In the genomic region with DNA sequence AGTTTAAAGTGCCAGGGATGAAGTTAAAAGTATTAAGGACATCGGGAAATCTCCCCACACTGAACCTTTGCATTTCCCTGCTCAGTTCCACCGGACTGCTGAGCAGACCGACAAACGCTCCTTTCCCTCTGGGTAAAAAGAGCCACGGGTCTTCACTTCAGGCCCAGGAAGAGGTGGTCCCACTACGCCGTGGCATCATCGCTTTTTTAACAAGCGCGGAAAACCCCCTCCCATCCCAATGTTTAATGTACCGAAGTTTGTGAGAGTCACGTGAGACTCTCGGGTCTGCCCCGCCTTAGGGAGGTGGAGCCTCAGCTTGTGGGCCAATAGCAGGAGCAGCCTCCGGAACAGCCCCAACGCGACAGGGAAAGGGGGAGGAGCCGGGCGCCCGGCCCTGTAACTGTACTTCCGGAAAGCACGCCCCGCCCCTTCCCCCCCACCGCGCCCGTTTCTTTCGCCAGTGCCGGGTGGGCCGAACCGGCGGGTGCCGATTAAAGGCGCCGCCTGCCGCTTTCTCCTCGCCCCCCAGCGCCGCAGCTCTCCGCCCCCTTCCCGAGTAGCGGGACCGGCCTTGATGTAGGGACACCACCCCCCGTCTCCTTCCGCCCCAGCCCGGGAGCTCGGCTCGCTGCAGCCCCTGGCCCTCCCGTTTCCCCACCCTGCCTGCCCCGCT, we compare ENCODE assay signal across 8 cellular contexts. TPM values are rescaled to one million over a fixed set of nuclear protein-coding genes. Genes with fewer than 3 reads are reported as not detected.
DNase-seq lines count a peak whose midpoint lies in the region; ATAC-seq and TF ChIP-seq lines count a peak whose summit lies in the region.

No MANE protein-coding gene starts in this region.

- peak overlapping the region; percentile 90 for H3K4me3 Mint-ChIP-seq in Calu3 (ENCODE audit: low read depth, unreplicated experiment)

- DNase-seq in Calu3 (peak; percentile 94), HuH-7.5 (ENCODE audit: low spot score) (peak; percentile 91), activated T-cell treated with anti-CD3 and anti-CD28 coated beads for 24 hours (ENCODE audit: low read depth) (peak; percentile 98), epidermal melanocyte (ENCODE audit: insufficient read length, low spot score) (peak; percentile 87), midbrain (lab: John Stamatoyannopoulos, UW) (peak; percentile 98)
- DNase-seq in stimulated activated CD8-positive, alpha-beta memory T cell treated with anti-CD3 and anti-CD28 coated beads, Interleukin-15, amount 100 ng/mL, for 48 hours (ENCODE audit: low read depth in 2 of 2): peak; percentile 98

- peaks cover 9% of the 10 kb centered on the region; the same call in 1 of the 2 replicates for H4K20me1 ChIP-seq in OCI-LY3 (ENCODE audit: insufficient read depth, low read length)

- TF ChIP-seq CTCF in Calu3 (IDR thresholded peaks at IDR 0.05; ENCODE audit: unreplicated experiment) (no peak), OCI-LY3 (IDR thresholded peaks at IDR 0.05; ENCODE audit: low read depth, low read length) (no peak)

- no peaks in the 10 kb centered on the region for H3K9me3 Mint-ChIP-seq in Calu3 (ENCODE audit: low read depth, unreplicated experiment)

- CTCF ChIA-PET in Calu3 (lab: Charles Lee): interaction anchor here (0.8 to 1.5 kb wide), 2 partner anchors 13 to 138 kb away, joined by 3 read pairs; partner anchors contain the start of gene SUFU

- H3K4me1 Mint-ChIP-seq in Calu3 (ENCODE audit: low read depth, unreplicated experiment): peaks cover 20% of the 10 kb centered on the region

- peaks cover 37% of the 10 kb centered on the region for H3K79me2 ChIP-seq in OCI-LY3 (ENCODE audit: low read length)

- H2AFZ ChIP-seq in OCI-LY3 (ENCODE audit: low read depth, low read length): 0 out of 2 replicates have a peak overlapping the region, but pooled peaks have one; percentile 61

- H3K4me1 ChIP-seq in OCI-LY3 (ENCODE audit: low read length): peaks cover 20% of the 10 kb centered on the region

- intact Hi-C loops in Calu3 (cut with micrococcal nuclease; ENCODE audit: unreplicated experiment): loop anchor here (2.0 to 10.0 kb wide), 2 partner anchors 37 to 137 kb away; partner anchors contain the start of genes ACTR1A and SUFU

- peak; percentile 37 for ATAC-seq in GM21447 (IDR thresholded peaks at IDR 0.05; ENCODE audit: unreplicated experiment)

- peak overlapping the region; percentile 75 for H3K27ac Mint-ChIP-seq in Calu3 (ENCODE audit: unreplicated experiment)

- peak overlapping the region; percentile 99 for H3K4me3 ChIP-seq in OCI-LY3 (ENCODE audit: low read length)

- H3K27ac ChIP-seq in OCI-LY3 (ENCODE audit: low read length): peak overlapping the region; percentile 86

- BruUV-seq in Calu3 (replicated peaks; lab: Mats Ljungman, UMichigan): no TSS peak

- H3K27me3 ChIP-seq in OCI-LY3 (ENCODE audit: low read depth, low read length): no peaks in the 10 kb centered on the region

- no peaks in the 10 kb centered on the region for H3K27me3 Mint-ChIP-seq in Calu3 (ENCODE audit: unreplicated experiment)

- H3K9ac ChIP-seq in OCI-LY3 (ENCODE audit: low read length): peak overlapping the region; percentile 92

- no peaks in the 10 kb centered on the region for H3K9me3 ChIP-seq in OCI-LY3 (ENCODE audit: insufficient read depth, low read length)

- peaks cover 49% of the 10 kb centered on the region for H3K36me3 Mint-ChIP-seq in Calu3 (ENCODE audit: insufficient read depth, unreplicated experiment)

- H3K36me3 ChIP-seq in OCI-LY3 (replicated peaks; ENCODE audit: low read depth, low read length): no peaks in the 10 kb centered on the region

- H3K4me2 ChIP-seq in OCI-LY3 (ENCODE audit: low read length): peak overlapping the region; percentile 100

RNA-seq across cellular contexts. Expression of gene TRIM8, which starts 2.3 kb away (rescaled TPM):
- total RNA-seq in Calu3 (2022): 52.1 and 66.3 TPM in 2 replicates

Comparison
In these comparisons a context has a peak if more than half of its experiments do, and no peak if none do; other contexts are left out.
1. Peak in every context shown above with its lines: DNase-seq, ATAC-seq, H3K4me3 ChIP-seq and H3K27ac ChIP-seq.